ENCODE assay signal across 16 cellular contexts in genomic region chr14:104699426-104699748, GRCh38. TPM values are rescaled to one million over a fixed set of nuclear protein-coding genes. Genes with fewer than 3 reads are reported as not detected.
DNase-seq lines count a peak whose midpoint lies in the region; ATAC-seq and TF ChIP-seq lines count a peak whose summit lies in the region.
"Had no signal": no experiment of that assay in that cellular context is flagged by ENCODE, and none has a peak within 500 bp of the region (broad histone marks: within the 10 kb centered on the region; RNA-seq: fewer than 3 reads in every experiment).

No MANE protein-coding gene starts in this region.

- H3K9me3 ChIP-seq in BLaER1: no peaks in the 10 kb centered on the region
- no peaks in the 10 kb centered on the region for H3K9me3 ChIP-seq in Panc1 (ENCODE audit: control insufficient read depth, insufficient read depth, low read depth, low read length)
- no peaks in the 10 kb centered on the region for H3K9me3 ChIP-seq in gastroesophageal sphincter
- H3K9me3 ChIP-seq: pancreas had no signal

- CTCF ChIA-PET in Panc1 (lab: Charles Lee): no interaction called here

- H3K27me3 ChIP-seq in BLaER1 (no peaks in the 10 kb centered on the region), Panc1 (ENCODE audit: control insufficient read depth, insufficient read depth, low read length) (no peaks in the 10 kb centered on the region), gastroesophageal sphincter (no peaks in the 10 kb centered on the region), H7 (ENCODE audit: control insufficient read depth, insufficient read depth, low read length) (no peaks in the 10 kb centered on the region)
- H3K27me3 ChIP-seq: pancreas had no signal

- no peak overlapping the region for H3K4me3 ChIP-seq in BLaER1
- H3K4me3 ChIP-seq in Panc1 (ENCODE audit: low read depth in 2 of 2, low read length in 2 of 2): no peak overlapping the region
- H3K4me3 ChIP-seq in gastroesophageal sphincter: peak overlapping the region in 1 of 2 donors; percentile 35
- H3K4me3 ChIP-seq in H7 (ENCODE audit: insufficient read depth, low read depth, low read length): no peak overlapping the region
- H3K4me3 ChIP-seq: pancreas, SK-N-MC had no signal

- H3K27ac ChIP-seq in BLaER1 (peak overlapping the region; percentile 97; the same call in 1 of the 2 replicates), Panc1 (ENCODE audit: low read length) (peak overlapping the region; percentile 88; the same call in 1 of the 2 replicates), gastroesophageal sphincter (peak overlapping the region in 3 of 4 donors; percentile 57 to 90 (median 89)), substantia nigra (ENCODE audit: low read depth, low read length, poor library complexity, severe bottlenecking) (peak overlapping the region; percentile 99)
- H3K27ac ChIP-seq: pancreas, SK-N-MC had no signal

- intact Hi-C loops in Panc1 (cut with micrococcal nuclease; ENCODE audit: unreplicated experiment): no loop called here

- no TSS peak for BruUV-seq in Panc1 (replicated peaks; lab: Mats Ljungman, UMichigan)

- H3K4me2 ChIP-seq in BLaER1: peak overlapping the region; percentile 40

- H3K9ac ChIP-seq in BLaER1: peak overlapping the region; percentile 45; the same call in 1 of the 2 replicates

- peaks cover 77% of the 10 kb centered on the region for H3K4me1 ChIP-seq in BLaER1
- H3K4me1 ChIP-seq in Panc1 (ENCODE audit: control insufficient read depth, insufficient read depth, low read length): peaks cover 62% of the 10 kb centered on the region
- H3K4me1 ChIP-seq in gastroesophageal sphincter: peaks cover 0 to 89% (median 59%) of the 10 kb centered on the region in 3 donors
- H3K4me1 ChIP-seq: pancreas had no signal

- TF ChIP-seq CTCF in Panc1 (IDR thresholded peaks at IDR 0.05): no peak
- TF ChIP-seq CTCF in gastroesophageal sphincter (IDR thresholded peaks at IDR 0.05): no peak

- no peak for DNase-seq in Panc1 (ENCODE audit: low read depth, low spot score)
- no peak for DNase-seq in substantia nigra (lab: John Stamatoyannopoulos, UW)
- no peak for DNase-seq in H7
- DNase-seq in A172 (ENCODE audit: low spot score): no peak
- DNase-seq in activated gamma-delta T cell (lab: John Stamatoyannopoulos, UW): no peak
- DNase-seq: activated CD4-positive, alpha-beta T cell treated with anti-CD3 and anti-CD28 coated beads for 48 hours; midbrain; NCI-H1105 treated with DMSO at 0.1 percent for 48 hours; NCI-H510A; pancreas; T-helper 2 cell had no signal

- 40% methylated on average over 3 of the region's 12 CpGs; no CpG with 5 or more reads in 1 of the 2 donors for WGBS in gastroesophageal sphincter (ENCODE audit: low coverage in 1 of 2), 2 donors

- H4K20me1 ChIP-seq in BLaER1: peaks cover 96% of the 10 kb centered on the region

- TF ChIP-seq POLR2A in gastroesophageal sphincter (IDR thresholded peaks at IDR 0.05): no peak

- peaks cover 91% of the 10 kb centered on the region for H3K36me3 ChIP-seq in BLaER1
- H3K36me3 ChIP-seq in Panc1 (ENCODE audit: control insufficient read depth, insufficient read depth, low read length): no peaks in the 10 kb centered on the region
- H3K36me3 ChIP-seq in gastroesophageal sphincter: peaks cover 0 to 45% of the 10 kb centered on the region in 2 donors
- H3K36me3 ChIP-seq in H7 (replicated peaks; ENCODE audit: control insufficient read depth, insufficient read depth, low read length): peaks cover 13% of the 10 kb centered on the region

- in situ Hi-C loops in Panc1 (cut with HindIII; ENCODE audit: low pct_unique_long_range_greater_than_20kb, low sequenced_read_pairs): no loop called here

- TF ChIP-seq EP300 in gastroesophageal sphincter (IDR thresholded peaks at IDR 0.05): no peak

- POLR2A ChIA-PET in Panc1 (lab: Charles Lee): no interaction called here

- ATAC-seq in Panc1 (no peak), gastroesophageal sphincter (no peak), HG02798 (IDR thresholded peaks at IDR 0.05; ENCODE audit: poor library complexity, unreplicated experiment) (no peak)
- ATAC-seq: natural killer cell treated with Interleukin-12 subunit alpha and Interleukin-12 subunit beta and Interleukin-15 and Interleukin-18, amount 100 ng/mL, for 72 hours; pancreas had no signal

RNA-seq across cellular contexts. Expression of gene INF2, which starts 10.0 kb away (rescaled TPM):
- total RNA-seq in Panc1 (2021; ENCODE audit: unreplicated experiment): 195 TPM
- polyA plus RNA-seq in Panc1 (2012; ENCODE audit: insufficient read length): 179 TPM
- total RNA-seq in gastroesophageal sphincter: 100 to 1,000 TPM in 1 of 4 donors, 10 to 100 TPM in 3; 44.6 to 102 (median 64.7) TPM
- total RNA-seq in H7 (2014; rRNA removed; shearing (Covaris generic)): 62.8 and 78.6 TPM in 2 replicates
- total RNA-seq in A172 (2014; rRNA removed; shearing (Covaris generic)): 93.1 and 98.0 TPM in 2 replicates

RNA-seq across cellular contexts. Expression of gene ADSS1, which starts 24.6 kb away (rescaled TPM):
- total RNA-seq in Panc1 (2021; ENCODE audit: unreplicated experiment) (9.4 TPM), gastroesophageal sphincter (10 to 100 TPM in 2 of 4 donors, 1 to 10 TPM in 2; 5.1 to 32.2 (median 8.8) TPM)
- polyA plus RNA-seq in Panc1 (2012; ENCODE audit: insufficient read length): 15.6 TPM
- total RNA-seq in H7 (2014; rRNA removed; shearing (Covaris generic)): 10.3 and 11.2 TPM in 2 replicates
- total RNA-seq in A172 (2014; rRNA removed; shearing (Covaris generic)): 3.4 and 3.7 TPM in 2 replicates

RNA-seq across cellular contexts. Expression of gene SIVA1, which starts 53.6 kb away (rescaled TPM):
- 100 TPM for total RNA-seq in Panc1 (2021; ENCODE audit: unreplicated experiment)
- 184 TPM for polyA plus RNA-seq in Panc1 (2012; ENCODE audit: insufficient read length)
- 100 to 1,000 TPM; 188 to 513 (median 363) TPM for total RNA-seq in gastroesophageal sphincter
- 206 and 249 TPM in 2 replicates for total RNA-seq in H7 (2014; rRNA removed; shearing (Covaris generic))
- total RNA-seq in A172 (2014; rRNA removed; shearing (Covaris generic)): 187 and 210 TPM in 2 replicates
